ENCODE assay signal across 8 cellular contexts in the genomic region with DNA sequence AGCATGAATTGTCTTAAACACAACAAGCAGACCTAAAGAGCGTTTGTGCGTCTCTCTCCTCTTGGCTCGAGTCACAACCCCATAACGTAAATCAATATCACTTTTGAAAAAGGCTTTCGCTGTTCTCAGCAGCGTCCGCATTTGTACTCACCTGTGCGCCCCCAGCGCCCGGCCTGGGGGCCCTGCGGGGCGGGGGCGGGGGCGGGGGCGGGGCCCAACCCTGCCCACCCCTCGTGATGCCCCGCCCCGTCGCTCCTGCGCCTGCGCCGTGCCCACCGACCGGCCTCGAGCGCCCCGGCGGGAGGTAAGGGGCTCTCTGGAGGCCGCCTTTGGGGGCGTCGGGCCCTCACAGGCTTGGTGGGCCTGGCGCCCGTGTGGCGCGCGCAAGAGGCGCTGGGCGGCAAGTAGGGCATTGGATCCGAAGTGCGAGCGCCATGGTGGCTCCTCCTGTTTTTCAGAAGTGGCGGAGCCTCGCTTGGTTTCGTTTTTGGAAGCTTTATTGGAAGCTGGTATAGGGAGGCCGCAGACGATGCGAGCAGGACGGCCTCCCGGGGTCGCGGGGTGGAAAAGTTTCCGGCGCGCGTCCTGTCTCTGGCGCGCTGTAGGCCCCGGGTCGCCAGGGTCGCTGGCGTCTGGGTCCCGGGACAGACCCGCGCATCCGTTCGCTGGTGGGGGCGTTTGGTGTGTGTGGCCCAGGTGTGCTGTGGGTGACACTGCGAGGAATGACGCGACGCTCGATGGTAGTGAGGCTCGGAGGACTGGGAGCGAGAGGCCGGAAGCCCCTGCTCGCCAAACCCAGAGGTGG. TPM values are rescaled to one million over a fixed set of nuclear protein-coding genes. Genes with fewer than 3 reads are reported as not detected.
DNase-seq lines count a peak whose midpoint lies in the region; ATAC-seq, FAIRE-seq and TF ChIP-seq lines count a peak whose summit lies in the region.

A gene (plus strand): TSS at position 252 of the 805 bp plus-strand sequence. CDS start 8,586 bp downstream, outside the sequence.

- no peak for TF ChIP-seq RAD21 in H1 (IDR thresholded peaks at IDR 0.05 in 1 of 2, conservative IDR thresholded peaks at IDR 0.05 in 1 of 2; ENCODE audit: low read depth in 2 of 2, low read length in 2 of 2)

- POLR2A ChIA-PET in H1 (lab: Charles Lee; ENCODE audit: partially characterized antibody) = interaction anchor here (0.8 to 3.7 kb wide), 5 partner anchors 11 to 648 kb away, joined by 3 to 16 read pairs (median 3); a partner anchor contains a TSS

- peaks cover 6% of the 10 kb centered on the region for H3K23me2 ChIP-seq in H1 (ENCODE audit: low read depth, low read length)

- H3K4me1 Mint-ChIP-seq in CD14-positive monocyte = peaks cover 21% of the 10 kb centered on the region

- H2BK15ac ChIP-seq in H1 (ENCODE audit: low read length) (no peak within 1 kb of the TSS), mesendoderm (replicated peaks; ENCODE audit: low read depth) (no peak within 1 kb of the TSS)

- peaks cover 1 to 7% (median 5%) of the 10 kb centered on the region in 3 donors for H3K27me3 Mint-ChIP-seq in CD14-positive monocyte (ENCODE audit: low read depth in 3 of 3)

- no peak within 1 kb of the TSS for H2BK120ac ChIP-seq in H1 (replicated peaks; ENCODE audit: low read depth, low read length)
- no peak within 1 kb of the TSS for H2BK120ac ChIP-seq in mesendoderm (ENCODE audit: low read depth, low read length)

- TF ChIP-seq CTCF in CD14-positive monocyte (IDR thresholded peaks at IDR 0.05) = no peak
- no peak for TF ChIP-seq CTCF in H1 (IDR thresholded peaks at IDR 0.05; ENCODE audit: control extremely low read depth in 1 of 3, insufficient read depth in 1 of 3, low read depth in 1 of 3, low read length in 3 of 3)

- H4K8ac ChIP-seq in H1 (ENCODE audit: extremely low read depth, insufficient read depth, low read length) = peak within 1 kb of the TSS; percentile 94
- peak within 1 kb of the TSS; percentile 90 for H4K8ac ChIP-seq in mesendoderm (ENCODE audit: low read depth, low read length)

- TF ChIP-seq POLR2A in H1 (IDR thresholded peaks at IDR 0.05; ENCODE audit: control extremely low read depth in 1 of 2, low read depth in 2 of 2, low read length in 2 of 2) = peak; percentile 47 to 82; a peak in 2 of 3 replicates

- 3% methylated on average over 53 of the region's 76 CpGs; no CpG with 5 or more reads in 1 of the 2 experiments for WGBS in H1 (ENCODE audit: extremely low coverage in 1 of 2, insufficient coverage in 1 of 2, insufficient read length in 1 of 2, insufficient replicate concordance in 2 of 2, low coverage in 1 of 2, low lambda C conversion rate in 2 of 2, missing lambda C conversion rate in 1 of 2), 2 experiments
- WGBS in mesendoderm (ENCODE audit: extremely low coverage, insufficient coverage, low lambda C conversion rate) = no CpG with 5 or more reads among the region's 76 CpGs

- H4K5ac ChIP-seq in H1 (ENCODE audit: insufficient read length, low read depth, low read length) (peak within 1 kb of the TSS; percentile 86), mesendoderm (ENCODE audit: low read length) (no peak within 1 kb of the TSS)

- no peak within 1 kb of the TSS for H2BK20ac ChIP-seq in H1 (ENCODE audit: low read length)

- H3K4me1 ChIP-seq in H1 (replicated peaks in 1 of 4; ENCODE audit: control insufficient read depth in 3 of 4, insufficient read depth in 4 of 4, low read length in 3 of 4) (peaks cover 0 to 5% (median 3%) of the 10 kb centered on the region in 4 experiments; a peak in 3 of 7 replicates), mesendoderm (ENCODE audit: control insufficient read depth, low read depth, low read length) (no peaks in the 10 kb centered on the region)

- H3K4ac ChIP-seq in H1 (replicated peaks; ENCODE audit: insufficient read length, low read depth, low read length) (no peak within 1 kb of the TSS), mesendoderm (ENCODE audit: low read depth, low read length) (peak within 1 kb of the TSS; percentile 78)

- peak within 1 kb of the TSS; percentile 87 to 96 (median 93) for H3K27ac Mint-ChIP-seq in CD14-positive monocyte

- no peaks in the 10 kb centered on the region for H4K20me1 ChIP-seq in H1 (replicated peaks in 1 of 2; ENCODE audit: control insufficient read depth in 1 of 2, insufficient read depth in 2 of 2, low read length in 2 of 2)

- DNase-seq in CD14-positive monocyte (ENCODE audit: low spot score) = peak; percentile 55
- peak; percentile 10 for DNase-seq in NK-92 (lab: John Stamatoyannopoulos, UW; ENCODE audit: unreplicated experiment)
- DNase-seq in activated CD8-positive, alpha-beta memory T cell treated with anti-CD3 and anti-CD28 coated beads for 4 hours (ENCODE audit: low read depth in 2 of 2) = peak; percentile 64 to 68
- peak; percentile 25 to 96 for DNase-seq in H1 (ENCODE audit: low read depth in 1 of 2, low spot score in 2 of 2)
- peak; percentile 80 for DNase-seq in mesendoderm
- peak; percentile 69 for DNase-seq in stimulated activated CD8-positive, alpha-beta memory T cell treated with anti-CD3 and anti-CD28 coated beads, Interleukin-15, amount 100 ng/mL, for 1 hour (ENCODE audit: low read depth)

- H3K56ac ChIP-seq in H1 (replicated peaks; ENCODE audit: insufficient read length, low read depth, low read length) = peak within 1 kb of the TSS; percentile 17
- H3K56ac ChIP-seq in mesendoderm (ENCODE audit: low read length) = peak within 1 kb of the TSS; percentile 95

- H3K9ac ChIP-seq in H1 (replicated peaks in 1 of 4; ENCODE audit: extremely low read depth in 1 of 4, low read depth in 3 of 4, low read length in 3 of 4) (peak within 1 kb of the TSS; percentile 68 to 86 (median 78)), mesendoderm (ENCODE audit: low read length) (peak within 1 kb of the TSS; percentile 89)

- no peak for FAIRE-seq in H1 (lab: Jason Lieb, UNC)

- CTCF ChIA-PET in H1 (lab: Charles Lee; ENCODE audit: partially characterized antibody) = interaction anchor here (0.8 to 2.3 kb wide), 6 partner anchors 11 to 588 kb away, joined by 3 to 7 read pairs (median 4); no protein-coding TSS in a partner anchor

- ATAC-seq in GM19328 (IDR thresholded peaks at IDR 0.05; ENCODE audit: unreplicated experiment) (peak; percentile 85), HG03520 (IDR thresholded peaks at IDR 0.05; ENCODE audit: unreplicated experiment) (peak; percentile 87)

- H3K23ac ChIP-seq in H1 (ENCODE audit: insufficient read length) (no peak within 1 kb of the TSS), mesendoderm (ENCODE audit: low read length) (peak within 1 kb of the TSS; percentile 66)

- H2BK5ac ChIP-seq in H1 (ENCODE audit: low read depth, low read length) = peak within 1 kb of the TSS; percentile 60; the same call in 1 of the 2 replicates
- H2BK5ac ChIP-seq in mesendoderm (ENCODE audit: low read length) = peak within 1 kb of the TSS; percentile 55

- H2AK5ac ChIP-seq in H1 (ENCODE audit: low read depth, low read length) = no peak within 1 kb of the TSS
- H2AK5ac ChIP-seq in mesendoderm (ENCODE audit: low read length) = no peak within 1 kb of the TSS

- no peaks in the 10 kb centered on the region for H3K79me1 ChIP-seq in H1 (ENCODE audit: low read depth, low read length)
- H3K79me1 ChIP-seq in mesendoderm (ENCODE audit: low read length) = no peaks in the 10 kb centered on the region

- H3K36me3 ChIP-seq in H1 (ENCODE audit: control insufficient read depth in 2 of 4, insufficient read depth in 4 of 4, low read length in 3 of 4) (no peaks in the 10 kb centered on the region), mesendoderm (ENCODE audit: control insufficient read depth, insufficient read depth, low read length) (no peaks in the 10 kb centered on the region)

- H2BK12ac ChIP-seq in H1 (ENCODE audit: low read depth, low read length) = peak within 1 kb of the TSS; percentile 50; the same call in 1 of the 2 replicates

- H3K9me3 Mint-ChIP-seq in CD14-positive monocyte = peaks cover 0 to 18% (median 4%) of the 10 kb centered on the region in 7 donors

- H3K27ac ChIP-seq in H1 (ENCODE audit: low read depth, low read length) (peak within 1 kb of the TSS; percentile 72; the same call in 1 of the 2 replicates), mesendoderm (ENCODE audit: low read depth, low read length) (peak within 1 kb of the TSS; percentile 31)

- peak within 1 kb of the TSS; percentile 66 for H4K91ac ChIP-seq in H1 (replicated peaks; ENCODE audit: insufficient read length, low read length)

- H3K27me3 ChIP-seq in H1 (replicated peaks in 1 of 4; ENCODE audit: control insufficient read depth in 3 of 4, extremely low read depth in 1 of 4, insufficient read depth in 3 of 4, low read length in 3 of 4) = no peaks in the 10 kb centered on the region; a peak in 1 of 7 replicates
- no peaks in the 10 kb centered on the region for H3K27me3 ChIP-seq in mesendoderm (ENCODE audit: insufficient read depth, low read length, poor library complexity)

- no peak for TF ChIP-seq EP300 in H1 (IDR thresholded peaks at IDR 0.05; ENCODE audit: borderline replicate concordance in 1 of 2, low read depth in 2 of 2, low read length in 2 of 2)

- intact Hi-C loops in CD14-positive monocyte (cut with micrococcal nuclease) = loop anchor here (5.0 to 10.0 kb wide), 3 partner anchors 82 to 684 kb away; a partner anchor contains a TSS

- peak within 1 kb of the TSS; percentile 95 for H2AFZ ChIP-seq in H1 (ENCODE audit: low read length)

- H3K4me2 ChIP-seq in H1 (ENCODE audit: insufficient read depth in 1 of 2, low read depth in 2 of 2, low read length in 2 of 2) (peak within 1 kb of the TSS; percentile 82 to 95), mesendoderm (ENCODE audit: low read length) (peak within 1 kb of the TSS; percentile 84)

- H3K36me3 Mint-ChIP-seq in CD14-positive monocyte = peaks cover 4% of the 10 kb centered on the region in 2 donors

- peak within 1 kb of the TSS; percentile 98 to 99 for H3K4me3 Mint-ChIP-seq in CD14-positive monocyte

- peak within 1 kb of the TSS; percentile 73 to 85 (median 82) for H3K4me3 ChIP-seq in H1 (ENCODE audit: extremely low read depth in 1 of 4, insufficient read depth in 2 of 4, low read depth in 3 of 4, low read length in 4 of 4)
- peak within 1 kb of the TSS; percentile 85 for H3K4me3 ChIP-seq in mesendoderm (ENCODE audit: low read length)

- H3K9me3 ChIP-seq in H1 (ENCODE audit: insufficient read depth in 2 of 2, low read depth in 1 of 2, low read length in 1 of 2) = no peaks in the 10 kb centered on the region

- H3K18ac ChIP-seq in H1 (ENCODE audit: extremely low read depth, low read length) (peak within 1 kb of the TSS; percentile 87), mesendoderm (ENCODE audit: low read length) (peak within 1 kb of the TSS; percentile 72)

- H3K79me2 ChIP-seq in H1 (ENCODE audit: control insufficient read depth in 1 of 2, insufficient read depth in 2 of 2, low read length in 2 of 2) (peaks cover 0 to 3% of the 10 kb centered on the region in 2 experiments; a peak in 1 of 4 replicates), mesendoderm (ENCODE audit: control insufficient read depth, insufficient read depth, low read length) (no peaks in the 10 kb centered on the region)

- no peak within 1 kb of the TSS for H3K14ac ChIP-seq in H1 (ENCODE audit: insufficient read length)

RNA-seq across cellular contexts. Expression of the gene that starts here (rescaled TPM):
- polyA plus RNA-seq in CD14-positive monocyte (10 to 100 TPM; 10.3 to 16.8 TPM), H1 (2011; rRNA removed) (4.3 and 4.5 TPM in 2 replicates)
- total RNA-seq in H1 (2021; fragmentation: NEBNext Ultra II Directional; extraction: Animal tissue kit (Norgen Biotek cat#: 25700)) = 16.3 TPM in 2 replicates
- 5.9 TPM for polyA plus RNA-seq in H1 (2011; cell fraction: cytosol; rRNA removed)
- 4.8 TPM for polyA plus RNA-seq in H1 (2011; cell fraction: nucleus; rRNA removed)
- polyA plus RNA-seq in H1 (2012, experiment 1 of 2) = 5.4 to 8.7 TPM (median 7.6 TPM) in 4 replicates
- polyA plus RNA-seq in H1 (2012, experiment 2 of 2) = 0.62 TPM
- polyA plus RNA-seq in H1 (2013, experiment 1 of 2) = 10.5 TPM
- polyA plus RNA-seq in H1 (2013, experiment 2 of 2) = 10.1 TPM
- 11.2 and 11.3 TPM in 2 replicates for polyA minus RNA-seq in H1 (2011; rRNA and poly(A)+ RNA removed)
- 8.7 TPM for polyA minus RNA-seq in H1 (2011; cell fraction: cytosol; rRNA and poly(A)+ RNA removed)
- 17.1 TPM for polyA minus RNA-seq in H1 (2011; cell fraction: nucleus; rRNA and poly(A)+ RNA removed)
- polyA plus RNA-seq in mesendoderm (2013, experiment 1 of 2) = 6.9 TPM
- 6.7 TPM for polyA plus RNA-seq in mesendoderm (2013, experiment 2 of 2)

Comparison
In these comparisons a context has a peak if more than half of its experiments do, and no peak if none do; other contexts are left out.
1. Peak in every context shown above with its lines: DNase-seq, ATAC-seq, H3K4me3 ChIP-seq and H3K27ac ChIP-seq.
2. DNase-seq: peak in every context shown above with its lines; median percentile 80 in mesendoderm; 69 in stimulated activated CD8-positive, alpha-beta memory T cell treated with anti-CD3 and anti-CD28 coated beads, Interleukin-15, amount 100 ng/mL, for 1 hour; 66 in activated CD8-positive, alpha-beta memory T cell treated with anti-CD3 and anti-CD28 coated beads for 4 hours; 60 in H1; 55 in CD14-positive monocyte; 10 in NK-92.